In the genomic region with DNA sequence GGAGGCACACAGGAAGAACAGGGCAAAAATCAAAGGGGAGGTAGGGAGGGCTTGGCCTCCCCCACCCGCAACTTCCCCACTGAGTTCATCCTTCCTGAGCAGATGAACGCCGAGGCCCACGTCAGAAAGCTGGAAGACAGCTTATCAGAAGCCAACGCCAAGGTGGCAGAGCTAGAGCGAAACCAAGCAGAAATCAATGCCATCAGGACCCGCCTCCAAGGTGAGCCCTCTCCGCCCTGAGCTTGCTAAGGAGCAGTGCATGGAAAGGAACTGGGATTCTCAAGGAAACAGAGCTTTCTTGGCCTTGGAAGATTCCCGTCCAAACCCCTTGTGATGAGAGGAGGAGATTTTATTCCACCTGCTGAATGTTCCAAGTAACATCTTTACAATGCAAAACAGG, we compare ENCODE assay signal across 30 cellular contexts. TPM values are rescaled to one million over a fixed set of nuclear protein-coding genes. Genes with fewer than 3 reads are reported as not detected.
"Had no signal": no experiment of that assay in that cellular context is flagged by ENCODE, and none has a peak within 500 bp of the region (broad histone marks: within the 10 kb centered on the region; RNA-seq: fewer than 3 reads in every experiment).

No MANE protein-coding gene starts in this region.

- H3K9me3 Mint-ChIP-seq: activated CD4-positive, alpha-beta memory T cell treated with anti-CD3 and anti-CD28 coated beads, Interleukin-2, amount 10 ng/mL, durations not matched to agents 7 days and 5 days; activated CD4-positive, alpha-beta T cell treated with anti-CD3 and anti-CD28 coated beads, Interleukin-2, amount 10 ng/mL, durations not matched to agents 7 days and 5 days; activated naive CD4-positive, alpha-beta T cell treated with anti-CD3 and anti-CD28 coated beads, Interleukin-2, amount 10 ng/mL, durations not matched to agents 7 days and 5 days; activated naive CD4-positive, alpha-beta T cell treated with anti-CD3 and anti-CD28 coated beads, Interleukin-2, amount 50 U/mL, for 72 hours; activated naive CD8-positive, alpha-beta T cell treated with anti-CD3 and anti-CD28 coated beads, Interleukin-2, amount 10 ng/mL, durations not matched to agents 7 days and 5 days; activated T-cell treated with anti-CD3 and anti-CD28 coated beads, Interleukin-2, amount 50 U/mL, for 24 hours; activated T-cell treated with anti-CD3 and anti-CD28 coated beads, Interleukin-2, amount 50 U/mL, for 72 hours; brain had no signal

- H3K4me1 Mint-ChIP-seq: activated CD4-positive, alpha-beta memory T cell treated with anti-CD3 and anti-CD28 coated beads, Interleukin-2, amount 10 ng/mL, durations not matched to agents 7 days and 5 days; activated CD4-positive, alpha-beta T cell treated with anti-CD3 and anti-CD28 coated beads, Interleukin-2, amount 10 ng/mL, durations not matched to agents 7 days and 5 days; activated naive CD4-positive, alpha-beta T cell treated with anti-CD3 and anti-CD28 coated beads, Interleukin-2, amount 10 ng/mL, durations not matched to agents 7 days and 5 days; activated naive CD8-positive, alpha-beta T cell treated with anti-CD3 and anti-CD28 coated beads, Interleukin-2, amount 10 ng/mL, durations not matched to agents 7 days and 5 days; brain had no signal

- H3K4me3 ChIP-seq: ascending aorta, breast epithelium, cardiac muscle cell, colonic mucosa, esophagus squamous epithelium had no signal

- DNase-seq: activated CD4-positive, alpha-beta memory T cell treated with anti-CD3 and anti-CD28 coated beads, Interleukin-2, amount 10 ng/mL, durations not matched to agents 7 days and 5 days; activated CD4-positive, alpha-beta T cell treated with anti-CD3 and anti-CD28 coated beads for 1 hour; activated CD4-positive, alpha-beta T cell treated with anti-CD3 and anti-CD28 coated beads for 4 hours; activated CD4-positive, alpha-beta T cell treated with anti-CD3 and anti-CD28 coated beads, Interleukin-2, amount 10 ng/mL, durations not matched to agents 7 days and 5 days; activated CD4-positive, alpha-beta T cell treated with anti-CD3 and anti-CD28 coated beads, Interleukin-2, amount 50 U/mL, for 4 hours; activated CD8-positive, alpha-beta memory T cell treated with anti-CD3 and anti-CD28 coated beads, Interleukin-2, amount 50 U/mL, for 48 hours; activated gamma-delta T cell; activated naive CD4-positive, alpha-beta T cell; activated naive CD4-positive, alpha-beta T cell treated with anti-CD3 and anti-CD28 coated beads, Interleukin-2, amount 10 ng/mL, durations not matched to agents 7 days and 5 days; activated naive CD8-positive, alpha-beta T cell treated with anti-CD3 and anti-CD28 coated beads, Interleukin-2, amount 10 ng/mL, durations not matched to agents 7 days and 5 days; activated T-cell treated with anti-CD3 and anti-CD28 coated beads for 4 hours; activated T-cell treated with anti-CD3 and anti-CD28 coated beads, Interleukin-2, amount 50 U/mL, for 24 hours; activated T-cell treated with anti-CD3 and anti-CD28 coated beads, Interleukin-2, amount 50 U/mL, for 72 hours; central memory CD4-positive, alpha-beta T cell; cerebellar nuclear complex; colonic mucosa; effector CD8-positive, alpha-beta T cell; esophagus squamous epithelium; T-helper 2 cell had no signal

- H3K27me3 ChIP-seq: ascending aorta, breast epithelium, cardiac muscle cell, colonic mucosa, esophagus squamous epithelium had no signal

- H3K36me3 Mint-ChIP-seq: activated naive CD4-positive, alpha-beta T cell treated with anti-CD3 and anti-CD28 coated beads, Interleukin-2, amount 10 ng/mL, durations not matched to agents 7 days and 5 days; activated naive CD4-positive, alpha-beta T cell treated with anti-CD3 and anti-CD28 coated beads, Interleukin-2, amount 50 U/mL, for 72 hours; activated naive CD8-positive, alpha-beta T cell treated with anti-CD3 and anti-CD28 coated beads, Interleukin-2, amount 10 ng/mL, durations not matched to agents 7 days and 5 days; brain had no signal

- H3K27me3 Mint-ChIP-seq: activated CD4-positive, alpha-beta memory T cell treated with anti-CD3 and anti-CD28 coated beads, Interleukin-2, amount 10 ng/mL, durations not matched to agents 7 days and 5 days; activated CD4-positive, alpha-beta T cell treated with anti-CD3 and anti-CD28 coated beads, Interleukin-2, amount 10 ng/mL, durations not matched to agents 7 days and 5 days; activated naive CD4-positive, alpha-beta T cell treated with anti-CD3 and anti-CD28 coated beads, Interleukin-2, amount 10 ng/mL, durations not matched to agents 7 days and 5 days; activated naive CD8-positive, alpha-beta T cell treated with anti-CD3 and anti-CD28 coated beads, Interleukin-2, amount 10 ng/mL, durations not matched to agents 7 days and 5 days; activated T-cell treated with anti-CD3 and anti-CD28 coated beads, Interleukin-2, amount 50 U/mL, for 24 hours; brain had no signal

- H3K27ac Mint-ChIP-seq: activated CD4-positive, alpha-beta memory T cell treated with anti-CD3 and anti-CD28 coated beads, Interleukin-2, amount 10 ng/mL, durations not matched to agents 7 days and 5 days; activated CD4-positive, alpha-beta T cell treated with anti-CD3 and anti-CD28 coated beads, Interleukin-2, amount 10 ng/mL, durations not matched to agents 7 days and 5 days; activated naive CD4-positive, alpha-beta T cell treated with anti-CD3 and anti-CD28 coated beads, Interleukin-2, amount 10 ng/mL, durations not matched to agents 7 days and 5 days; activated naive CD4-positive, alpha-beta T cell treated with anti-CD3 and anti-CD28 coated beads, Interleukin-2, amount 50 U/mL, for 72 hours; activated naive CD8-positive, alpha-beta T cell treated with anti-CD3 and anti-CD28 coated beads, Interleukin-2, amount 10 ng/mL, durations not matched to agents 7 days and 5 days; activated T-cell treated with anti-CD3 and anti-CD28 coated beads, Interleukin-2, amount 50 U/mL, for 24 hours; activated T-cell treated with anti-CD3 and anti-CD28 coated beads, Interleukin-2, amount 50 U/mL, for 72 hours; brain had no signal

- FAIRE-seq: endometrium, endothelial cell of umbilical vein, frontal cortex had no signal

- ATAC-seq: activated naive CD4-positive, alpha-beta T cell treated with anti-CD3 and anti-CD28 coated beads, Interleukin-2, amount 50 U/mL, for 72 hours; activated T-cell treated with anti-CD3 and anti-CD28 coated beads, Interleukin-2, amount 50 U/mL, for 72 hours had no signal

- H3K4me3 Mint-ChIP-seq: activated CD4-positive, alpha-beta memory T cell treated with anti-CD3 and anti-CD28 coated beads, Interleukin-2, amount 10 ng/mL, durations not matched to agents 7 days and 5 days; activated CD4-positive, alpha-beta T cell treated with anti-CD3 and anti-CD28 coated beads, Interleukin-2, amount 10 ng/mL, durations not matched to agents 7 days and 5 days; activated naive CD4-positive, alpha-beta T cell treated with anti-CD3 and anti-CD28 coated beads, Interleukin-2, amount 10 ng/mL, durations not matched to agents 7 days and 5 days; activated naive CD8-positive, alpha-beta T cell treated with anti-CD3 and anti-CD28 coated beads, Interleukin-2, amount 10 ng/mL, durations not matched to agents 7 days and 5 days; activated T-cell treated with anti-CD3 and anti-CD28 coated beads, Interleukin-2, amount 50 U/mL, for 24 hours; activated T-cell treated with anti-CD3 and anti-CD28 coated beads, Interleukin-2, amount 50 U/mL, for 72 hours; brain had no signal

- H3K36me3 ChIP-seq: ascending aorta, breast epithelium, cardiac muscle cell, colonic mucosa, esophagus squamous epithelium had no signal

RNA-seq across cellular contexts. Expression of gene MYH16, which starts 16.5 kb away (rescaled TPM):
- total RNA-seq: activated CD4-positive, alpha-beta memory T cell treated with anti-CD3 and anti-CD28 coated beads, Interleukin-2, amount 10 ng/mL, durations not matched to agents 7 days and 5 days; activated CD4-positive, alpha-beta T cell treated with anti-CD3 and anti-CD28 coated beads, Interleukin-2, amount 10 ng/mL, durations not matched to agents 7 days and 5 days; activated naive CD8-positive, alpha-beta T cell treated with anti-CD3 and anti-CD28 coated beads, Interleukin-2, amount 10 ng/mL, durations not matched to agents 7 days and 5 days; activated T-cell treated with anti-CD3 and anti-CD28 coated beads, Interleukin-2, amount 50 U/mL, for 72 hours; ascending aorta; breast epithelium; cardiac muscle cell; colonic mucosa; fibroblast of lung; fibroblast of villous mesenchyme; frontal cortex; T-helper 1 cell treated with Interleukin-12 subunit alpha and Interleukin-12 subunit beta and Interleukin-4 antibody, amounts not matched to agents 30 ng/mL and 1 ng/mL, for 36 hours had no signal
